Comparison of ENCODE assay signal across 31 cellular contexts in genomic region chr4:54127660-54128059, GRCh38. TPM values are rescaled to one million over a fixed set of nuclear protein-coding genes. Genes with fewer than 3 reads are reported as not detected.
"Had no signal": no experiment of that assay in that cellular context is flagged by ENCODE, and none has a peak within 500 bp of the region (broad histone marks: within the 10 kb centered on the region; RNA-seq: fewer than 3 reads in every experiment).

No MANE protein-coding gene starts in this region.

- H3K27ac Mint-ChIP-seq: stimulated activated effector memory CD8-positive, alpha-beta T cell treated with anti-CD3 and anti-CD28 coated beads, Interleukin-12 subunit alpha, Interleukin-12 subunit beta, amount 100 ng/mL, for 72 hours; stimulated activated memory B cell treated with anti-CD40 and anti-IgM and Interleukin-4, amounts not matched to agents 10 μg/mL and 1 μg/mL and 100 μg/mL, for 72 hours; stimulated activated naive B cell treated with anti-CD40 and anti-IgM and Interleukin-4, amounts not matched to agents 10 μg/mL and 1 μg/mL and 100 μg/mL, for 72 hours; stimulated activated naive CD8-positive, alpha-beta T cell treated with anti-CD3 and anti-CD28 coated beads, Interleukin-15, amount 100 ng/mL, for 72 hours; stimulated activated naive CD8-positive, alpha-beta T cell treated with anti-CD3 and anti-CD28 coated beads, Interleukin-15, Interleukin-2, amounts not matched to agents 100 ng/mL and 50 ng/mL, for 24 hours; type B pancreatic cell had no signal

- DNase-seq: stimulated activated CD4-positive, alpha-beta T cell treated with anti-CD3 and anti-CD28 coated beads, Interleukin-2, amount 100 ng/mL, for 48 hours; stimulated activated CD4-positive, alpha-beta T cell treated with anti-CD3 and anti-CD28 coated beads, Interleukin-4, amount 100 ng/mL, for 1 hour; stimulated activated CD4-positive, alpha-beta T cell treated with anti-CD3 and anti-CD28 coated beads, Interleukin-4, amount 100 ng/mL, for 24 hours; stimulated activated CD4-positive, alpha-beta T cell treated with anti-CD3 and anti-CD28 coated beads, Interleukin-4, amount 100 ng/mL, for 4 hours; stimulated activated CD8-positive, alpha-beta memory T cell treated with anti-CD3 and anti-CD28 coated beads, Interleukin-4, amount 100 ng/mL, for 48 hours; stimulated activated naive B cell treated with anti-CD40 and anti-IgM and Interleukin-4, amounts not matched to agents 10 μg/mL and 1 μg/mL and 100 μg/mL, for 72 hours; stimulated activated naive CD4-positive, alpha-beta T cell; stimulated activated naive CD4-positive, alpha-beta T cell treated with Interleukin-2 at 50 U/mL for 16 hours; stimulated activated naive CD8-positive, alpha-beta T cell treated with anti-CD3 and anti-CD28 coated beads, Interleukin-15, amount 100 ng/mL, for 72 hours; stimulated activated naive CD8-positive, alpha-beta T cell treated with anti-CD3 and anti-CD28 coated beads, Interleukin-15, Interleukin-2, amounts not matched to agents 100 U/mL and 50 U/mL, for 24 hours; stomach; substantia nigra; testis; thyroid gland; tibial artery; transverse colon; trophoblast cell; upper lobe of left lung; upper lobe of right lung; uterus had no signal

- H3K4me3 Mint-ChIP-seq: stimulated activated effector memory CD8-positive, alpha-beta T cell treated with anti-CD3 and anti-CD28 coated beads, Interleukin-12 subunit alpha, Interleukin-12 subunit beta, amount 100 ng/mL, for 72 hours; stimulated activated memory B cell treated with anti-CD40 and anti-IgM and Interleukin-4, amounts not matched to agents 10 μg/mL and 1 μg/mL and 100 μg/mL, for 72 hours; stimulated activated naive B cell treated with anti-CD40 and anti-IgM and Interleukin-4, amounts not matched to agents 10 μg/mL and 1 μg/mL and 100 μg/mL, for 72 hours; stimulated activated naive CD8-positive, alpha-beta T cell treated with anti-CD3 and anti-CD28 coated beads, Interleukin-15, amount 100 ng/mL, for 72 hours; stimulated activated naive CD8-positive, alpha-beta T cell treated with anti-CD3 and anti-CD28 coated beads, Interleukin-15, Interleukin-2, amounts not matched to agents 100 ng/mL and 50 ng/mL, for 24 hours; type B pancreatic cell had no signal

- H3K27me3 Mint-ChIP-seq: type B pancreatic cell had no signal

- H3K4me3 ChIP-seq: stomach, suprapubic skin, testis, thoracic aorta, thyroid gland, tibial artery, tibial nerve, transverse colon, upper lobe of left lung, upper lobe of right lung, uterus, vagina had no signal

- H3K4me1 Mint-ChIP-seq: stimulated activated effector memory CD8-positive, alpha-beta T cell treated with anti-CD3 and anti-CD28 coated beads, Interleukin-12 subunit alpha, Interleukin-12 subunit beta, amount 100 ng/mL, for 72 hours; stimulated activated memory B cell treated with anti-CD40 and anti-IgM and Interleukin-4, amounts not matched to agents 10 μg/mL and 1 μg/mL and 100 μg/mL, for 72 hours; stimulated activated naive B cell treated with anti-CD40 and anti-IgM and Interleukin-4, amounts not matched to agents 10 μg/mL and 1 μg/mL and 100 μg/mL, for 72 hours; stimulated activated naive CD8-positive, alpha-beta T cell treated with anti-CD3 and anti-CD28 coated beads, Interleukin-15, amount 100 ng/mL, for 72 hours had no signal

- H3K27me3 ChIP-seq: suprapubic skin, testis, thyroid gland, tibial nerve, upper lobe of left lung, uterus, vagina had no signal

- H3K9me3 ChIP-seq: testis, thyroid gland, upper lobe of right lung, uterus, vagina had no signal

- H3K27ac ChIP-seq: stomach, suprapubic skin, testis, thoracic aorta, thyroid gland, tibial artery, tibial nerve, transverse colon, upper lobe of left lung, upper lobe of right lung, uterus, vagina had no signal

- H3K36me3 ChIP-seq: stomach, suprapubic skin, thoracic aorta, thyroid gland, tibial artery, tibial nerve, transverse colon, upper lobe of left lung, upper lobe of right lung, uterus, vagina had no signal

- H3K4me1 ChIP-seq: stomach, suprapubic skin, testis, thyroid gland, tibial artery, tibial nerve, transverse colon, upper lobe of left lung, upper lobe of right lung, uterus, vagina had no signal

- ATAC-seq: stimulated activated effector memory CD8-positive, alpha-beta T cell treated with anti-CD3 and anti-CD28 coated beads, Interleukin-12 subunit alpha, Interleukin-12 subunit beta, amount 100 ng/mL, for 72 hours; stimulated activated memory B cell treated with anti-CD40 and anti-IgM and Interleukin-4, amounts not matched to agents 10 μg/mL and 1 μg/mL and 100 μg/mL, for 72 hours; stimulated activated naive B cell treated with anti-CD40 and anti-IgM and Interleukin-4, amounts not matched to agents 10 μg/mL and 1 μg/mL and 100 μg/mL, for 72 hours; stimulated activated naive CD8-positive, alpha-beta T cell treated with anti-CD3 and anti-CD28 coated beads, Interleukin-15, amount 100 ng/mL, for 72 hours; stimulated activated naive CD8-positive, alpha-beta T cell treated with anti-CD3 and anti-CD28 coated beads, Interleukin-15, Interleukin-2, amounts not matched to agents 100 U/mL and 50 U/mL, for 24 hours; upper lobe of right lung had no signal

- H3K36me3 Mint-ChIP-seq: stimulated activated effector memory CD8-positive, alpha-beta T cell treated with anti-CD3 and anti-CD28 coated beads, Interleukin-12 subunit alpha, Interleukin-12 subunit beta, amount 100 ng/mL, for 72 hours; stimulated activated memory B cell treated with anti-CD40 and anti-IgM and Interleukin-4, amounts not matched to agents 10 μg/mL and 1 μg/mL and 100 μg/mL, for 72 hours; type B pancreatic cell had no signal

RNA-seq across cellular contexts. Expression of gene GSX2, which starts 27.7 kb away (rescaled TPM):
- total RNA-seq: stomach, subcutaneous adipose tissue, thoracic aorta, thyroid gland, transverse colon, upper lobe of left lung, upper lobe of right lung, ureter, urinary bladder, uterus, vagina had no signal
- polyA plus RNA-seq: stomach, urinary bladder had no signal
